In genomic region chr17:17468217-17469010, GRCh38 we compare ENCODE assay signal across 31 cellular contexts. TPM values are rescaled to one million over a fixed set of nuclear protein-coding genes. Genes with fewer than 3 reads are reported as not detected.
DNase-seq lines count a peak whose midpoint lies in the region; ATAC-seq, FAIRE-seq and TF ChIP-seq lines count a peak whose summit lies in the region.
"Had no signal": no experiment of that assay in that cellular context is flagged by ENCODE, and none has a peak within 500 bp of the region (broad histone marks: within the 10 kb centered on the region; RNA-seq: fewer than 3 reads in every experiment).

No MANE protein-coding gene starts in this region.

- H3K9me3 ChIP-seq in HCT116 (ENCODE audit: control insufficient read depth in 1 of 2, insufficient read depth in 1 of 2, low read depth in 1 of 2, low read length in 2 of 2) (no peaks in the 10 kb centered on the region), body of pancreas (no peaks in the 10 kb centered on the region), hepatocyte (ENCODE audit: low read depth) (no peaks in the 10 kb centered on the region), pancreas (no peaks in the 10 kb centered on the region)
- H3K9me3 ChIP-seq: BLaER1, HAP-1, prostate gland, sigmoid colon, SJSA1, upper lobe of left lung had no signal

- H3K79me2 ChIP-seq in HCT116 (ENCODE audit: insufficient read depth, low read length) (no peaks in the 10 kb centered on the region), hepatocyte (no peaks in the 10 kb centered on the region)

- 57 to 58% methylated on average over 5 of the region's 5 CpGs for WGBS in body of pancreas, 2 donors
- WGBS in hepatocyte (ENCODE audit: low lambda C conversion rate, missing lambda C conversion rate) = 91% methylated on average over 5 of the region's 5 CpGs
- 56 to 58% methylated on average over 5 of the region's 5 CpGs for WGBS in pancreas, 2 donors

- no peak for DNase-seq in HCT116 (ENCODE audit: low read depth, low spot score)
- peak; percentile 63 to 80 (median 76) for DNase-seq in body of pancreas
- DNase-seq in hepatocyte (ENCODE audit: low spot score) = no peak
- peak in 4 of 6 donors; percentile 51 to 71 (median 61) for DNase-seq in pancreas
- DNase-seq in activated CD4-positive, alpha-beta T cell treated with anti-CD3 and anti-CD28 coated beads, Interleukin-2, amount 50 U/mL, for 1 hour = no peak
- DNase-seq in D341Med (ENCODE audit: low spot score) = no peak
- DNase-seq in activated CD4-positive, alpha-beta memory T cell treated with anti-CD3 and anti-CD28 coated beads, Interleukin-2, amount 10 ng/mL, durations not matched to agents 7 days and 5 days = no peak
- DNase-seq: activated CD4-positive, alpha-beta T cell treated with anti-CD3 and anti-CD28 coated beads for 48 hours; activated effector memory CD4-positive, alpha-beta T cell treated with anti-CD3 and anti-CD28 coated beads, Interleukin-2, amount 50 U/mL, for 16 hours; activated naive CD8-positive, alpha-beta T cell treated with anti-CD3 and anti-CD28 coated beads for 36 hours; activated T-cell treated with anti-CD3 and anti-CD28 coated beads, Interleukin-2, amount 50 U/mL, for 1 hour; Karpas-422; left cardiac atrium; mesenchymal stem cell; naive B cell; NCI-H2029 treated with DMSO at 0.1 percent for 48 hours; NCI-H526; sigmoid colon; stimulated activated CD4-positive, alpha-beta T cell treated with anti-CD3 and anti-CD28 coated beads, Interleukin-4, amount 100 ng/mL, for 4 hours; T-helper 9 cell; upper lobe of left lung had no signal

- intact Hi-C loops in HCT116 (cut with micrococcal nuclease) = no loop called here
- intact Hi-C loops in body of pancreas (cut with DNase I) = no loop called here
- intact Hi-C loops in pancreas (cut with DNase I) = no loop called here

- H3K27me3 ChIP-seq in HCT116 (ENCODE audit: insufficient read depth, low read length) (peaks cover 38% of the 10 kb centered on the region), body of pancreas (no peaks in the 10 kb centered on the region), hepatocyte (peaks cover 6% of the 10 kb centered on the region), pancreas (no peaks in the 10 kb centered on the region)
- H3K27me3 ChIP-seq: BLaER1, upper lobe of left lung had no signal

- peaks cover 37% of the 10 kb centered on the region for H3K27me3 Mint-ChIP-seq in activated CD4-positive, alpha-beta memory T cell treated with anti-CD3 and anti-CD28 coated beads, Interleukin-2, amount 10 ng/mL, durations not matched to agents 7 days and 5 days

- CTCF ChIA-PET in HCT116 (lab: Charles Lee) = no interaction called here
- CTCF ChIA-PET in activated CD4-positive, alpha-beta memory T cell treated with anti-CD3 and anti-CD28 coated beads, Interleukin-2, amount 10 ng/mL, durations not matched to agents 7 days and 5 days (lab: Charles Lee) = interaction anchor here (0.7 to 1.4 kb wide), 2 partner anchors 28 to 29 kb away, joined by 3 to 4 read pairs; no protein-coding TSS in a partner anchor

- no peak overlapping the region for H3K4me3 ChIP-seq in HCT116 (replicated peaks in 1 of 2; ENCODE audit: low read depth in 1 of 2, low read length in 2 of 2)
- H3K4me3 ChIP-seq in body of pancreas = no peak overlapping the region
- no peak overlapping the region for H3K4me3 ChIP-seq in hepatocyte
- H3K4me3 ChIP-seq in pancreas = no peak overlapping the region
- H3K4me3 ChIP-seq: BLaER1, HAP-1, prostate gland, sigmoid colon, SJSA1, upper lobe of left lung had no signal

- H3K4me2 ChIP-seq in HCT116 (ENCODE audit: low read length) (0 out of 2 replicates have a peak overlapping the region, but pooled peaks have one; percentile 23), hepatocyte (no peak overlapping the region)
- H3K4me2 ChIP-seq: BLaER1 had no signal

- no peak for TF ChIP-seq RAD21 in HCT116 (IDR thresholded peaks at IDR 0.05; ENCODE audit: low read depth)

- no peak for TF ChIP-seq CTCF in HCT116 (IDR thresholded peaks at IDR 0.05 in 2 of 3, conservative IDR thresholded peaks at IDR 0.05 in 1 of 3; ENCODE audit: borderline replicate concordance in 1 of 3, insufficient read depth in 1 of 3, low read depth in 2 of 3, low read length in 2 of 3)
- no peak for TF ChIP-seq CTCF in body of pancreas (IDR thresholded peaks at IDR 0.05)
- TF ChIP-seq CTCF in hepatocyte (IDR thresholded peaks at IDR 0.05; ENCODE audit: poor library complexity) = no peak
- no peak for TF ChIP-seq CTCF in pancreas (IDR thresholded peaks at IDR 0.05)

- no peak overlapping the region for H3K9ac ChIP-seq in HCT116 (ENCODE audit: low read length)
- H3K9ac ChIP-seq: BLaER1 had no signal

- no peaks in the 10 kb centered on the region for H3K4me1 Mint-ChIP-seq in activated CD4-positive, alpha-beta memory T cell treated with anti-CD3 and anti-CD28 coated beads, Interleukin-2, amount 10 ng/mL, durations not matched to agents 7 days and 5 days
- H3K4me1 Mint-ChIP-seq: central memory CD8-positive, alpha-beta T cell; naive B cell had no signal

- H3K27ac ChIP-seq in HCT116 (ENCODE audit: low read depth, low read length) (no peak overlapping the region), body of pancreas (peak overlapping the region in 2 of 4 donors; percentile 34 to 56), hepatocyte (peak overlapping the region; percentile 39), pancreas (peak overlapping the region; percentile 8 to 48 (median 29))
- H3K27ac ChIP-seq: BLaER1, prostate gland, sigmoid colon, SJSA1, upper lobe of left lung, VCaP had no signal

- TF ChIP-seq POLR2A in HCT116 (IDR thresholded peaks at IDR 0.05; ENCODE audit: borderline replicate concordance, extremely low read depth, insufficient read depth, insufficient read length) (no peak), body of pancreas (IDR thresholded peaks at IDR 0.05) (no peak)

- RAD21 ChIA-PET in HCT116 (lab: Charles Lee; ENCODE audit: low non-redundant PET in 1 of 2, low total read pairs in 2 of 2, uncharacterized antibody in 2 of 2, unreplicated experiment in 2 of 2) = no interaction called here

- H3K36me3 ChIP-seq in HCT116 (ENCODE audit: control insufficient read depth in 1 of 2, insufficient read depth in 2 of 2, low read length in 2 of 2) (no peaks in the 10 kb centered on the region), body of pancreas (replicated peaks in 1 of 2; ENCODE audit: insufficient read depth in 1 of 2, low read depth in 2 of 2) (no peaks in the 10 kb centered on the region), hepatocyte (replicated peaks; ENCODE audit: insufficient read depth, low read depth) (no peaks in the 10 kb centered on the region), pancreas (no peaks in the 10 kb centered on the region)
- H3K36me3 ChIP-seq: BLaER1, HAP-1, prostate gland, sigmoid colon, SJSA1, upper lobe of left lung had no signal

- no TSS peak for BruUV-seq in HCT116 (replicated peaks; lab: Mats Ljungman, UMichigan)

- no peak for FAIRE-seq in pancreas (lab: Jason Lieb, UNC)
- FAIRE-seq: astrocyte, frontal cortex, G401.6 had no signal

- H3K4me1 ChIP-seq in HCT116 (ENCODE audit: control insufficient read depth in 1 of 2, insufficient read depth in 2 of 2, low read length in 2 of 2) (peaks cover 3 to 6% of the 10 kb centered on the region in 2 experiments; a peak in 3 of 4 replicates), body of pancreas (peaks cover 20% of the 10 kb centered on the region), hepatocyte (ENCODE audit: insufficient read depth) (no peaks in the 10 kb centered on the region), pancreas (peaks cover 0 to 5% (median 0%) of the 10 kb centered on the region in 3 donors)
- H3K4me1 ChIP-seq: BLaER1, prostate gland, sigmoid colon, SJSA1, upper lobe of left lung had no signal

- H3K27ac Mint-ChIP-seq in activated CD4-positive, alpha-beta memory T cell treated with anti-CD3 and anti-CD28 coated beads, Interleukin-2, amount 10 ng/mL, durations not matched to agents 7 days and 5 days = no peak overlapping the region
- H3K27ac Mint-ChIP-seq: activated naive CD8-positive, alpha-beta T cell treated with anti-CD3 and anti-CD28 coated beads for 36 hours; naive B cell had no signal

- H2AFZ ChIP-seq in HCT116 (ENCODE audit: low read depth, low read length, poor library complexity, severe bottlenecking) = no peak overlapping the region
- no peak overlapping the region for H2AFZ ChIP-seq in hepatocyte

- H4K20me1 ChIP-seq in HCT116 (ENCODE audit: insufficient read depth) = no peaks in the 10 kb centered on the region
- no peaks in the 10 kb centered on the region for H4K20me1 ChIP-seq in hepatocyte (ENCODE audit: insufficient read depth, poor library complexity, severe bottlenecking)
- H4K20me1 ChIP-seq: BLaER1 had no signal

- ATAC-seq in HCT116 = no peak
- ATAC-seq in body of pancreas = peak; percentile 89
- peak; percentile 84 to 98 (median 91) for ATAC-seq in pancreas
- ATAC-seq in HG03521 (IDR thresholded peaks at IDR 0.05; ENCODE audit: unreplicated experiment) = no peak

- no peaks in the 10 kb centered on the region for H3K36me3 Mint-ChIP-seq in activated CD4-positive, alpha-beta memory T cell treated with anti-CD3 and anti-CD28 coated beads, Interleukin-2, amount 10 ng/mL, durations not matched to agents 7 days and 5 days (ENCODE audit: low read depth)
- H3K36me3 Mint-ChIP-seq: activated naive CD8-positive, alpha-beta T cell treated with anti-CD3 and anti-CD28 coated beads for 36 hours; naive B cell had no signal

- H3K4me3 Mint-ChIP-seq in activated CD4-positive, alpha-beta memory T cell treated with anti-CD3 and anti-CD28 coated beads, Interleukin-2, amount 10 ng/mL, durations not matched to agents 7 days and 5 days = no peak overlapping the region
- H3K4me3 Mint-ChIP-seq: activated naive CD8-positive, alpha-beta T cell treated with anti-CD3 and anti-CD28 coated beads for 36 hours; central memory CD8-positive, alpha-beta T cell; naive B cell had no signal

- no peaks in the 10 kb centered on the region for H3K9me2 ChIP-seq in HCT116 (ENCODE audit: insufficient read depth)
- no peaks in the 10 kb centered on the region for H3K9me2 ChIP-seq in hepatocyte (replicated peaks; ENCODE audit: insufficient read depth)

- POLR2A ChIA-PET in HCT116 (lab: Charles Lee) = no interaction called here
- POLR2A ChIA-PET in activated CD4-positive, alpha-beta memory T cell treated with anti-CD3 and anti-CD28 coated beads, Interleukin-2, amount 10 ng/mL, durations not matched to agents 7 days and 5 days (lab: Charles Lee) = no interaction called here

- H3K9me3 Mint-ChIP-seq in activated CD4-positive, alpha-beta memory T cell treated with anti-CD3 and anti-CD28 coated beads, Interleukin-2, amount 10 ng/mL, durations not matched to agents 7 days and 5 days = no peaks in the 10 kb centered on the region
- H3K9me3 Mint-ChIP-seq: activated naive CD8-positive, alpha-beta T cell treated with anti-CD3 and anti-CD28 coated beads for 36 hours; central memory CD8-positive, alpha-beta T cell had no signal

RNA-seq across cellular contexts. Expression of gene MED9, which starts 8.4 kb away (rescaled TPM):
- 13.9 TPM for total RNA-seq in HCT116 (2021; ENCODE audit: unreplicated experiment)
- polyA plus RNA-seq in HCT116 (2012) = 7.9 and 9.0 TPM in 2 replicates
- 1 to 10 TPM; 4.9 to 7.8 TPM for total RNA-seq in body of pancreas
- total RNA-seq in hepatocyte = 17.3 and 19.7 TPM in 2 replicates
- polyA plus RNA-seq in hepatocyte = 17.1 and 21.1 TPM in 2 replicates
- 1 to 10 TPM; 4.6 to 8.4 (median 6.3) TPM for total RNA-seq in pancreas
- 10 to 100 TPM in 1 of 2 donors, 1 to 10 TPM in 1; 7.8 to 12.2 TPM for polyA plus RNA-seq in pancreas
- total RNA-seq in activated CD4-positive, alpha-beta memory T cell treated with anti-CD3 and anti-CD28 coated beads, Interleukin-2, amount 10 ng/mL, durations not matched to agents 7 days and 5 days = 10 to 100 TPM; 12.6 to 13.2 TPM

RNA-seq across cellular contexts. Expression of gene RASD1, which starts 27.8 kb away (rescaled TPM):
- total RNA-seq in HCT116 (2021; ENCODE audit: unreplicated experiment) = 0.30 TPM
- polyA plus RNA-seq in HCT116 (2012) = 0.22 and 0.32 TPM in 2 replicates
- 10 to 100 TPM; 17.6 to 58.0 TPM for total RNA-seq in body of pancreas
- 23.5 and 24.0 TPM in 2 replicates for total RNA-seq in hepatocyte
- polyA plus RNA-seq in hepatocyte = 44.8 and 46.9 TPM in 2 replicates
- total RNA-seq in pancreas = 10 to 100 TPM in 3 of 6 donors, 1 to 10 TPM in 3; 4.9 to 30.7 (median 10.6) TPM
- 100 to 1,000 TPM in 1 of 2 donors, 10 to 100 TPM in 1; 40.6 to 129 TPM for polyA plus RNA-seq in pancreas
- total RNA-seq in activated CD4-positive, alpha-beta memory T cell treated with anti-CD3 and anti-CD28 coated beads, Interleukin-2, amount 10 ng/mL, durations not matched to agents 7 days and 5 days = 1 to 10 TPM; 1.5 to 2.0 TPM

Comparison
In these comparisons a context has a peak if more than half of its experiments do, and no peak if none do; other contexts are left out.
1. ATAC-seq: peak in body of pancreas (single experiment) and pancreas (4 of 4); none in HCT116 (single experiment) and HG03521 (single experiment).
2. DNase-seq: peak in body of pancreas (4 of 4) and pancreas (4 of 6); none in HCT116 (single experiment), hepatocyte (single experiment), activated CD4-positive, alpha-beta T cell treated with anti-CD3 and anti-CD28 coated beads, Interleukin-2, amount 50 U/mL, for 1 hour (single experiment), D341Med (single experiment) and activated CD4-positive, alpha-beta memory T cell treated with anti-CD3 and anti-CD28 coated beads, Interleukin-2, amount 10 ng/mL, durations not matched to agents 7 days and 5 days (single experiment).